Comparison of ENCODE assay signal across 26 cellular contexts in genomic region chr4:156811963-156812362, GRCh38.
A peak's percentile ranks its signal among the peaks of the same experiment; 100 is the strongest.
DNase-seq lines count a peak whose midpoint lies in the region; ATAC-seq, FAIRE-seq and TF ChIP-seq lines count a peak whose summit lies in the region.
"Had no signal": no experiment of that assay in that cellular context is flagged by ENCODE, and none has a peak within 500 bp of the region (broad histone marks: within the 10 kb centered on the region; RNA-seq: fewer than 3 reads in every experiment).

No MANE protein-coding gene starts in this region.

- no peak overlapping the region for H3K4me3 ChIP-seq in kidney (ENCODE audit: low read length in 2 of 2)
- H3K4me3 ChIP-seq in naive thymus-derived CD4-positive, alpha-beta T cell (ENCODE audit: low read length), result no peak overlapping the region
- no peak overlapping the region for H3K4me3 ChIP-seq in foreskin fibroblast (ENCODE audit: low read depth in 1 of 2, low read length in 2 of 2)
- H3K4me3 ChIP-seq: BLaER1, GM12878 had no signal

- H3K4me1 Mint-ChIP-seq in naive thymus-derived CD4-positive, alpha-beta T cell, result no peaks in the 10 kb centered on the region
- H3K4me1 Mint-ChIP-seq: CD14-positive monocyte; CD4-positive, alpha-beta memory T cell; CD4-positive, CD25-positive, alpha-beta regulatory T cell; CD8-positive, alpha-beta memory T cell had no signal

- peaks cover 0 to 8% (median 0%) of the 10 kb centered on the region in 11 donors for H3K9me3 Mint-ChIP-seq in naive thymus-derived CD4-positive, alpha-beta T cell

- H3K27me3 Mint-ChIP-seq in naive thymus-derived CD4-positive, alpha-beta T cell, result no peaks in the 10 kb centered on the region
- H3K27me3 Mint-ChIP-seq: CD4-positive, alpha-beta memory T cell; CD4-positive, CD25-positive, alpha-beta regulatory T cell; CD8-positive, alpha-beta memory T cell had no signal

- no peak overlapping the region for H3K9ac ChIP-seq in kidney (ENCODE audit: low read length in 2 of 2)
- H3K9ac ChIP-seq: BLaER1 had no signal

- TF ChIP-seq CTCF in kidney (IDR thresholded peaks at IDR 0.05; ENCODE audit: borderline replicate concordance, extremely low read depth, insufficient read depth) (no peak), foreskin fibroblast (IDR thresholded peaks at IDR 0.05; ENCODE audit: low read depth, low read length) (no peak)

- intact Hi-C loops in kidney (cut with DNase I), result no loop called here
- intact Hi-C loops in naive thymus-derived CD4-positive, alpha-beta T cell (cut with micrococcal nuclease), result no loop called here

- POLR2A ChIA-PET in naive thymus-derived CD4-positive, alpha-beta T cell (lab: Charles Lee), result no interaction called here

- H3K36me3 Mint-ChIP-seq in naive thymus-derived CD4-positive, alpha-beta T cell, result no peaks in the 10 kb centered on the region
- H3K36me3 Mint-ChIP-seq: CD14-positive monocyte; CD4-positive, alpha-beta memory T cell; CD4-positive, CD25-positive, alpha-beta regulatory T cell; CD8-positive, alpha-beta memory T cell had no signal

- H3K27me3 ChIP-seq in naive thymus-derived CD4-positive, alpha-beta T cell (ENCODE audit: control insufficient read depth in 2 of 2, insufficient read depth in 2 of 2, low read length in 2 of 2), result no peaks in the 10 kb centered on the region
- H3K27me3 ChIP-seq: BE2C, BLaER1 had no signal

- DNase-seq in kidney (no peak), foreskin fibroblast (no peak), SW480 (ENCODE audit: low spot score) (no peak)
- no peak for DNase-seq in naive thymus-derived CD4-positive, alpha-beta T cell
- DNase-seq: ACHN; BE2C; C1 segment of cervical spinal cord; CD4-positive, alpha-beta memory T cell; CD4-positive, CD25-positive, alpha-beta regulatory T cell; CD8-positive, alpha-beta memory T cell; COR-L47; DMS 273 treated with DMSO at 0.1 percent for 48 hours; DMS153; DMS53; DMS79; DND-41; EL; GDM1 had no signal

- H3K36me3 ChIP-seq in kidney (ENCODE audit: control insufficient read depth in 1 of 2, insufficient read depth in 2 of 2, low read length in 2 of 2), result no peaks in the 10 kb centered on the region
- H3K36me3 ChIP-seq in naive thymus-derived CD4-positive, alpha-beta T cell (ENCODE audit: control insufficient read depth in 2 of 3, insufficient read depth in 3 of 3, low read length in 3 of 3), result no peaks in the 10 kb centered on the region
- H3K36me3 ChIP-seq: BE2C, BLaER1 had no signal

- H3K4me1 ChIP-seq in kidney (ENCODE audit: control insufficient read depth in 1 of 2, insufficient read depth in 1 of 2, low read depth in 1 of 2, low read length in 2 of 2), result no peaks in the 10 kb centered on the region
- H3K4me1 ChIP-seq in naive thymus-derived CD4-positive, alpha-beta T cell (ENCODE audit: control insufficient read depth in 2 of 2, insufficient read depth in 2 of 2, low read length in 2 of 2), result no peaks in the 10 kb centered on the region
- H3K4me1 ChIP-seq: BE2C, BLaER1 had no signal

- CTCF ChIA-PET in naive thymus-derived CD4-positive, alpha-beta T cell (lab: Charles Lee), result no interaction called here

- no peak overlapping the region for H3K4me3 Mint-ChIP-seq in naive thymus-derived CD4-positive, alpha-beta T cell
- H3K4me3 Mint-ChIP-seq: CD14-positive monocyte; CD4-positive, alpha-beta memory T cell; CD4-positive, CD25-positive, alpha-beta regulatory T cell; CD8-positive, alpha-beta memory T cell had no signal

- H3K27ac Mint-ChIP-seq in naive thymus-derived CD4-positive, alpha-beta T cell, result no peak overlapping the region
- H3K27ac Mint-ChIP-seq: CD14-positive monocyte; CD4-positive, alpha-beta memory T cell; CD8-positive, alpha-beta memory T cell had no signal

- FAIRE-seq in A204.1 (lab: Jason Lieb, UNC) (peak; percentile 52), TTC549 (lab: Jason Lieb, UNC) (peak; percentile 3), kidney (lab: Jason Lieb, UNC) (peak; percentile 67)
- FAIRE-seq: GM12878, GM12892, GM18507 had no signal

- H3K27ac ChIP-seq in kidney (ENCODE audit: low read depth in 2 of 2, low read length in 2 of 2), result no peak overlapping the region
- H3K27ac ChIP-seq in naive thymus-derived CD4-positive, alpha-beta T cell (ENCODE audit: low read depth, low read length), result no peak overlapping the region
- H3K27ac ChIP-seq: 22Rv1, BLaER1 had no signal

- no peak for ATAC-seq in naive thymus-derived CD4-positive, alpha-beta T cell
- ATAC-seq: GM12878 had no signal

- H3K9me3 ChIP-seq in kidney (ENCODE audit: control insufficient read depth in 1 of 2, low read length in 2 of 2), result no peaks in the 10 kb centered on the region
- H3K9me3 ChIP-seq in naive thymus-derived CD4-positive, alpha-beta T cell (ENCODE audit: control insufficient read depth in 2 of 3, low read length in 3 of 3), result no peaks in the 10 kb centered on the region
- H3K9me3 ChIP-seq: BE2C, BLaER1 had no signal
